12 cellular contexts compared by ENCODE assay signal in the genomic region with DNA sequence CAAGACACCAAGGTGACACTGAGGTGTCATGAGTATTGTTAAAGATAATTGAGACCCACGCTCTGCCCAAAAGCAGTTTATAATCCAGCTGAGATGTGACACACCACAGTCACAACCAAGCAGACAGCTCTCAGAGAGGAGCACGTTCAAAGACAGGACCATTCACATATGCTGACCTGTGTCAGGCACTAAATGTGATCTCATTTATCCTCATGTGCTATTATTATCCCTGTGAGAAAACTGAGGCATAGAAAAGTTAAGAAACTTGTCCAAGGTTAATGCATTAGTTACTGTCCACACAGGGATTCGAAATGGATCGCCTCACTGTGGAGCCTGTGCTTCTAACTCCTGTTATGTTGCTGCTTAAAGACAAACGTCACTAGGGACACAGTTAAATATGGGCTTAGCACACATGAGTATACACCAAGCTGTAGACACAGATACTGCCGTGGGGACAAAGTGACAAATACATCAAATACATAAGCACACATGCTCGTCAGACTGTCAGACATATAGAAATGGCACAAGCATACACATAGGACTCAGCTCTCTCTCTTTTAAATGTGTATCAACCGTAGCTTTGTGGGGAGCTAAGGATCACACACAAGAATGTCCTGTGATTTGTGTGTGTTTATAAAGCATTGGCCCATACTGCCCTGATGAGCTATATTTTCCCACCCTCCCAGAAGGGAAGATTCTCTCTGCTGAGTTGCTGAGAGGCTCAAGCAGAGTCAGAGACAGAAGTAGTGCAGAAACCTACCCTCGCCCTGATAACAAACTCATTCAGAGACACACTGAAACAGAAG. TPM values are rescaled to one million over a fixed set of nuclear protein-coding genes. Genes with fewer than 3 reads are reported as not detected.
DNase-seq lines count a peak whose midpoint lies in the region; ATAC-seq and TF ChIP-seq lines count a peak whose summit lies in the region.
"Had no signal": no experiment of that assay in that cellular context is flagged by ENCODE, and none has a peak within 500 bp of the region (broad histone marks: within the 10 kb centered on the region; RNA-seq: fewer than 3 reads in every experiment).

No MANE protein-coding gene starts in this region.

- intact Hi-C loops in gastrocnemius medialis (cut with DNase I; ENCODE audit: low total_unique reads) (loop anchor here (1.0 to 5.0 kb wide), 5 partner anchors 45 to 150 kb away; a partner anchor contains a TSS), uterus (cut with DNase I; ENCODE audit: low total_unique reads) (no loop called here)

- ATAC-seq in gastroesophageal sphincter (no peak), gastrocnemius medialis (peak; percentile 31 to 48)

- H3K27ac ChIP-seq in Peyer's patch: peak overlapping the region; percentile 34 to 59 (median 50)
- H3K27ac ChIP-seq in gastroesophageal sphincter: peak overlapping the region; percentile 15 to 97 (median 96)
- peak overlapping the region; percentile 88 to 96 (median 92) for H3K27ac ChIP-seq in gastrocnemius medialis
- H3K27ac ChIP-seq in uterus: no peak overlapping the region
- H3K27ac ChIP-seq: brain microvascular endothelial cell, HL-60 had no signal

- DNase-seq in G401 (ENCODE audit: low spot score) (peak; percentile 48), Peyer's patch (no peak), gastrocnemius medialis (no peak), GM10248 (ENCODE audit: extremely low spot score) (no peak), NCI-H524 treated with DMSO at 0.1 percent for 48 hours (lab: John Stamatoyannopoulos, UW) (no peak), NCI-H82 (lab: John Stamatoyannopoulos, UW) (no peak), uterus (no peak)

- POLR2A ChIA-PET in GM10248 (lab: Yijun Ruan, JAX): no interaction called here

- TF ChIP-seq EP300 in gastroesophageal sphincter (IDR thresholded peaks at IDR 0.05): no peak

- WGBS in gastroesophageal sphincter (ENCODE audit: low coverage in 1 of 2), 2 donors: 32 to 44% methylated on average over 6 to 8 of the region's 9 CpGs

- no peak overlapping the region for H3K4me3 ChIP-seq in Peyer's patch
- H3K4me3 ChIP-seq in gastroesophageal sphincter: no peak overlapping the region
- no peak overlapping the region for H3K4me3 ChIP-seq in gastrocnemius medialis
- no peak overlapping the region for H3K4me3 ChIP-seq in uterus

- TF ChIP-seq POLR2A in Peyer's patch (IDR thresholded peaks at IDR 0.05) (no peak), gastroesophageal sphincter (IDR thresholded peaks at IDR 0.05) (no peak), gastrocnemius medialis (IDR thresholded peaks at IDR 0.05) (peak in 1 of 2 donors; percentile 26), uterus (IDR thresholded peaks at IDR 0.05) (no peak)

- H3K4me1 ChIP-seq in Peyer's patch (peaks cover 4 to 29% (median 13%) of the 10 kb centered on the region in 4 donors), gastroesophageal sphincter (peaks cover 6 to 71% (median 31%) of the 10 kb centered on the region in 3 donors), gastrocnemius medialis (peaks cover 41 to 45% of the 10 kb centered on the region in 2 donors), uterus (peaks cover 7 to 10% of the 10 kb centered on the region in 2 donors)

- H3K27me3 ChIP-seq in Peyer's patch (no peaks in the 10 kb centered on the region), gastroesophageal sphincter (no peaks in the 10 kb centered on the region), gastrocnemius medialis (no peaks in the 10 kb centered on the region), uterus (no peaks in the 10 kb centered on the region)

- H3K9me3 ChIP-seq in Peyer's patch (no peaks in the 10 kb centered on the region), gastroesophageal sphincter (no peaks in the 10 kb centered on the region), gastrocnemius medialis (no peaks in the 10 kb centered on the region), uterus (no peaks in the 10 kb centered on the region)

- in situ Hi-C loops in G401 (cut with HindIII; ENCODE audit: low sequenced_read_pairs) (no loop called here), gastrocnemius medialis (cut with MboI; ENCODE audit: low sequenced_read_pairs in 4 of 4) (loop anchor here in 2 of 4 donors (5.0 to 10.0 kb wide), 4 partner anchors 83 to 153 kb away; a partner anchor contains a TSS)

- CTCF ChIA-PET in GM10248 (lab: Yijun Ruan, JAX): interaction anchor here (0.7 to 7.1 kb wide), 40 partner anchors 7 to 573 kb away, joined by 3 to 125 read pairs (median 4); a partner anchor contains a TSS

- no peaks in the 10 kb centered on the region for H3K36me3 ChIP-seq in Peyer's patch
- H3K36me3 ChIP-seq in gastroesophageal sphincter: no peaks in the 10 kb centered on the region
- H3K36me3 ChIP-seq in gastrocnemius medialis: no peaks in the 10 kb centered on the region
- H3K36me3 ChIP-seq in uterus: no peaks in the 10 kb centered on the region
- H3K36me3 ChIP-seq: brain microvascular endothelial cell had no signal

- no peak for TF ChIP-seq CTCF in Peyer's patch (IDR thresholded peaks at IDR 0.05)
- no peak for TF ChIP-seq CTCF in gastroesophageal sphincter (IDR thresholded peaks at IDR 0.05)
- no peak for TF ChIP-seq CTCF in gastrocnemius medialis (IDR thresholded peaks at IDR 0.05 in 4 of 5, conservative IDR thresholded peaks at IDR 0.05 in 1 of 5)
- TF ChIP-seq CTCF in GM10248 (IDR thresholded peaks at IDR 0.05; ENCODE audit: control extremely low read depth, extremely low read depth, low read depth, missing control alignments): no peak
- no peak for TF ChIP-seq CTCF in uterus (IDR thresholded peaks at IDR 0.05)

RNA-seq across cellular contexts. Expression of a gene that starts 3.5 kb away (rescaled TPM):
- 11.7 and 15.4 TPM in 2 replicates for total RNA-seq in G401 (2014; rRNA removed; shearing (Covaris generic))
- total RNA-seq in Peyer's patch (10 to 100 TPM; 20.6 to 65.3 (median 38.9) TPM), gastroesophageal sphincter (10 to 100 TPM; 17.1 to 23.0 (median 19.4) TPM), gastrocnemius medialis (10 to 100 TPM in 1 of 4 donors, 1 to 10 TPM in 3; 3.4 to 12.8 (median 8.7) TPM), uterus (10 to 100 TPM in 3 of 4 donors, 1 to 10 TPM in 1; 5.4 to 41.4 (median 26.9) TPM)

RNA-seq across cellular contexts. Expression of a gene that starts 13.6 kb away (rescaled TPM):
- total RNA-seq in G401 (2014; rRNA removed; shearing (Covaris generic)): not detected in 2 replicates
- total RNA-seq in Peyer's patch (1 to 10 TPM; 2.3 to 7.4 (median 6.0) TPM), gastroesophageal sphincter (100 to 1,000 TPM; 100 to 348 (median 142) TPM), gastrocnemius medialis (100 to 1,000 TPM; 281 to 710 (median 413) TPM), uterus (10 to 100 TPM in 3 of 4 donors, 1 to 10 TPM in 1; 1.2 to 36.8 (median 13.4) TPM)
- total RNA-seq: activated CD4-positive, alpha-beta T cell treated with anti-CD3 and anti-CD28 coated beads, Interleukin-2, amount 10 ng/mL, durations not matched to agents 7 days and 5 days; natural killer cell had no signal

RNA-seq across cellular contexts. Expression of a gene that starts 20.6 kb away (rescaled TPM):
- not detected in 2 replicates for total RNA-seq in G401 (2014; rRNA removed; shearing (Covaris generic))
- total RNA-seq in Peyer's patch (not detected), gastroesophageal sphincter (not detected), gastrocnemius medialis (not detected), uterus (under 1 TPM in 1 of 4 donors, not detected in 3; 0.28 TPM)
- total RNA-seq: activated CD4-positive, alpha-beta T cell treated with anti-CD3 and anti-CD28 coated beads, Interleukin-2, amount 10 ng/mL, durations not matched to agents 7 days and 5 days; natural killer cell had no signal

RNA-seq across cellular contexts. Expression of a gene that starts 32.0 kb away (rescaled TPM):
- total RNA-seq in G401 (2014; rRNA removed; shearing (Covaris generic)): not detected in 2 replicates
- total RNA-seq in Peyer's patch (not detected), gastroesophageal sphincter (not detected), gastrocnemius medialis (not detected), uterus (under 1 TPM in 1 of 4 donors, not detected in 3; 0.58 TPM)
- total RNA-seq: activated CD4-positive, alpha-beta T cell treated with anti-CD3 and anti-CD28 coated beads, Interleukin-2, amount 10 ng/mL, durations not matched to agents 7 days and 5 days; natural killer cell had no signal

RNA-seq across cellular contexts. Expression of a gene that starts 49.5 kb away (rescaled TPM):
- not detected in 2 replicates for total RNA-seq in G401 (2014; rRNA removed; shearing (Covaris generic))
- under 1 TPM in 1 of 4 donors, not detected in 3; 0.57 TPM for total RNA-seq in Peyer's patch
- under 1 TPM in 1 of 4 donors, not detected in 3; 0.47 TPM for total RNA-seq in gastroesophageal sphincter
- under 1 TPM in 2 of 4 donors, not detected in 2; 0.07 to 0.47 TPM for total RNA-seq in gastrocnemius medialis
- total RNA-seq in uterus: 1 to 10 TPM in 1 of 4 donors, not detected in 3; 1.5 TPM
- total RNA-seq: activated CD4-positive, alpha-beta T cell treated with anti-CD3 and anti-CD28 coated beads, Interleukin-2, amount 10 ng/mL, durations not matched to agents 7 days and 5 days; natural killer cell had no signal

Comparison
In these comparisons a context has a peak if more than half of its experiments do, and no peak if none do; other contexts are left out.
1. H3K27ac ChIP-seq: peak in Peyer's patch (4 of 4), gastroesophageal sphincter (4 of 4) and gastrocnemius medialis (4 of 4); none in uterus (0 of 2).